8 cellular contexts compared by ENCODE assay signal in genomic region chr7:140326116-140326928, GRCh38.
DNase-seq lines count a peak whose midpoint lies in the region; ATAC-seq and TF ChIP-seq lines count a peak whose summit lies in the region.

No MANE protein-coding gene starts in this region.

- intact Hi-C loops in activated CD4-positive, alpha-beta memory T cell treated with anti-CD3 and anti-CD28 coated beads for 36 hours (cut with micrococcal nuclease): loop anchor here (1.0 kb wide), 2 partner anchors 151 to 158 kb away; no protein-coding TSS in a partner anchor

- TF ChIP-seq CTCF in GM12872 (IDR thresholded peaks at IDR 0.05; ENCODE audit: insufficient read depth, low read depth, low read length): peak; percentile 72

- H3K4me3 ChIP-seq in effector memory CD4-positive, alpha-beta T cell (ENCODE audit: insufficient read depth, low read depth, low read length, poor library complexity, severe bottlenecking): no peak overlapping the region

- CTCF ChIA-PET in activated CD4-positive, alpha-beta memory T cell treated with anti-CD3 and anti-CD28 coated beads for 36 hours (lab: Charles Lee): interaction anchor here (0.8 to 2.1 kb wide), 10 partner anchors 21 to 709 kb away, joined by 3 to 8 read pairs (median 4); no protein-coding TSS in a partner anchor

- no peaks in the 10 kb centered on the region for H3K4me1 ChIP-seq in effector memory CD4-positive, alpha-beta T cell (ENCODE audit: control insufficient read depth, insufficient read depth, low read length, poor library complexity, severe bottlenecking)

- H3K9me3 ChIP-seq in effector memory CD4-positive, alpha-beta T cell (ENCODE audit: control insufficient read depth, low read length): no peaks in the 10 kb centered on the region

- H3K9me3 Mint-ChIP-seq in activated CD4-positive, alpha-beta memory T cell treated with anti-CD3 and anti-CD28 coated beads for 36 hours: no peaks in the 10 kb centered on the region

- DNase-seq in 8988T (peak; percentile 46), NCI-H2227 (lab: John Stamatoyannopoulos, UW; ENCODE audit: unreplicated experiment) (peak; percentile 75), medulla oblongata (ENCODE audit: extremely low spot score) (peak; percentile 90)
- peak; percentile 63 for DNase-seq in activated CD4-positive, alpha-beta memory T cell treated with anti-CD3 and anti-CD28 coated beads for 36 hours
- peak in 2 of 3 donors; percentile 11 to 34 for DNase-seq in effector memory CD4-positive, alpha-beta T cell
- DNase-seq in stimulated activated CD8-positive, alpha-beta memory T cell treated with anti-CD3 and anti-CD28 coated beads, Interleukin-15, amount 100 ng/mL, for 1 hour (ENCODE audit: low read depth): peak; percentile 14

- H3K27me3 Mint-ChIP-seq in activated CD4-positive, alpha-beta memory T cell treated with anti-CD3 and anti-CD28 coated beads for 36 hours: no peaks in the 10 kb centered on the region

- no peak for ATAC-seq in HG03097 (IDR thresholded peaks at IDR 0.05; ENCODE audit: low FRiP score, unreplicated experiment)

- POLR2A ChIA-PET in activated CD4-positive, alpha-beta memory T cell treated with anti-CD3 and anti-CD28 coated beads for 36 hours (lab: Charles Lee): no interaction called here

- no peaks in the 10 kb centered on the region for H3K27me3 ChIP-seq in effector memory CD4-positive, alpha-beta T cell (replicated peaks; ENCODE audit: control insufficient read depth, insufficient read depth, low read length, poor library complexity, severe bottlenecking)

- peaks cover 2% of the 10 kb centered on the region for H3K36me3 Mint-ChIP-seq in activated CD4-positive, alpha-beta memory T cell treated with anti-CD3 and anti-CD28 coated beads for 36 hours

- no peak overlapping the region for H3K4me3 Mint-ChIP-seq in activated CD4-positive, alpha-beta memory T cell treated with anti-CD3 and anti-CD28 coated beads for 36 hours

- H3K27ac ChIP-seq in effector memory CD4-positive, alpha-beta T cell (ENCODE audit: insufficient read depth, low read length, poor library complexity, severe bottlenecking): no peak overlapping the region

- no peak overlapping the region for H3K27ac Mint-ChIP-seq in activated CD4-positive, alpha-beta memory T cell treated with anti-CD3 and anti-CD28 coated beads for 36 hours

- H3K36me3 ChIP-seq in effector memory CD4-positive, alpha-beta T cell (ENCODE audit: control insufficient read depth, insufficient read depth, low read length): no peaks in the 10 kb centered on the region

- no peaks in the 10 kb centered on the region for H3K4me1 Mint-ChIP-seq in activated CD4-positive, alpha-beta memory T cell treated with anti-CD3 and anti-CD28 coated beads for 36 hours (ENCODE audit: low read depth)

Comparison
In these comparisons a context has a peak if more than half of its experiments do, and no peak if none do; other contexts are left out.
1. DNase-seq: peak in every context shown above with its lines; median percentile 90 in medulla oblongata; 75 in NCI-H2227; 63 in activated CD4-positive, alpha-beta memory T cell treated with anti-CD3 and anti-CD28 coated beads for 36 hours; 46 in 8988T; 22 in effector memory CD4-positive, alpha-beta T cell; 14 in stimulated activated CD8-positive, alpha-beta memory T cell treated with anti-CD3 and anti-CD28 coated beads, Interleukin-15, amount 100 ng/mL, for 1 hour.